18 cellular contexts compared by ENCODE assay signal in genomic region chr1:232655746-232656085, GRCh38.
"Had no signal": no experiment of that assay in that cellular context is flagged by ENCODE, and none has a peak within 500 bp of the region (broad histone marks: within the 10 kb centered on the region; RNA-seq: fewer than 3 reads in every experiment).

No MANE protein-coding gene starts in this region.

- H3K4me3 Mint-ChIP-seq: activated T-cell treated with anti-CD3 and anti-CD28 coated beads, Interleukin-2, amount 50 U/mL, for 72 hours; mesothelial cell of epicardium; natural killer cell treated with Interleukin-12 subunit alpha and Interleukin-12 subunit beta and Interleukin-15 and Interleukin-18, amount 100 ng/mL, for 72 hours; stimulated activated memory B cell treated with anti-CD40 and anti-IgM and Interleukin-4, amounts not matched to agents 10 μg/mL and 1 μg/mL and 100 μg/mL, for 72 hours had no signal

- H3K36me3 Mint-ChIP-seq: activated naive CD4-positive, alpha-beta T cell treated with anti-CD3 and anti-CD28 coated beads, Interleukin-2, amount 50 U/mL, for 72 hours; mesothelial cell of epicardium; natural killer cell treated with Interleukin-12 subunit alpha and Interleukin-12 subunit beta and Interleukin-15 and Interleukin-18, amount 100 ng/mL, for 72 hours; stimulated activated memory B cell treated with anti-CD40 and anti-IgM and Interleukin-4, amounts not matched to agents 10 μg/mL and 1 μg/mL and 100 μg/mL, for 72 hours had no signal

- H3K4me1 Mint-ChIP-seq: stimulated activated memory B cell treated with anti-CD40 and anti-IgM and Interleukin-4, amounts not matched to agents 10 μg/mL and 1 μg/mL and 100 μg/mL, for 72 hours had no signal

- H3K79me2 ChIP-seq: parathyroid adenoma had no signal

- H3K27ac Mint-ChIP-seq: activated naive CD4-positive, alpha-beta T cell treated with anti-CD3 and anti-CD28 coated beads, Interleukin-2, amount 50 U/mL, for 72 hours; activated T-cell treated with anti-CD3 and anti-CD28 coated beads, Interleukin-2, amount 50 U/mL, for 72 hours; mesothelial cell of epicardium; natural killer cell treated with Interleukin-12 subunit alpha and Interleukin-12 subunit beta and Interleukin-15 and Interleukin-18, amount 100 ng/mL, for 72 hours; stimulated activated memory B cell treated with anti-CD40 and anti-IgM and Interleukin-4, amounts not matched to agents 10 μg/mL and 1 μg/mL and 100 μg/mL, for 72 hours had no signal

- H2AFZ ChIP-seq: parathyroid adenoma had no signal

- H3K27me3 ChIP-seq: adrenal gland, left lung, uterus had no signal

- DNase-seq: activated CD4-positive, alpha-beta T cell treated with anti-CD3 and anti-CD28 coated beads for 1 hour; activated gamma-delta T cell; activated T-cell treated with anti-CD3 and anti-CD28 coated beads, Interleukin-2, amount 50 U/mL, for 72 hours; adrenal gland; effector CD4-positive, alpha-beta T cell; left lung; stimulated activated CD4-positive, alpha-beta T cell treated with anti-CD3 and anti-CD28 coated beads, Interleukin-4, amount 100 ng/mL, for 4 hours; tibial artery; uterus; WERI-Rb-1 had no signal

- H3K36me3 ChIP-seq: adrenal gland, left lung, tibial artery, uterus, WERI-Rb-1 had no signal

- H3K9me3 Mint-ChIP-seq: activated naive CD4-positive, alpha-beta T cell treated with anti-CD3 and anti-CD28 coated beads, Interleukin-2, amount 50 U/mL, for 72 hours; activated T-cell treated with anti-CD3 and anti-CD28 coated beads, Interleukin-2, amount 50 U/mL, for 72 hours; mesothelial cell of epicardium; natural killer cell treated with Interleukin-12 subunit alpha and Interleukin-12 subunit beta and Interleukin-15 and Interleukin-18, amount 100 ng/mL, for 72 hours; stimulated activated memory B cell treated with anti-CD40 and anti-IgM and Interleukin-4, amounts not matched to agents 10 μg/mL and 1 μg/mL and 100 μg/mL, for 72 hours had no signal

- H3K9ac ChIP-seq: parathyroid adenoma had no signal

- H3K9me3 ChIP-seq: adrenal gland, left lung, tibial artery, uterus had no signal

- H3K27ac ChIP-seq: adrenal gland, left lung, parathyroid adenoma, tibial artery, uterus, WERI-Rb-1 had no signal

- ATAC-seq: activated naive CD4-positive, alpha-beta T cell treated with anti-CD3 and anti-CD28 coated beads, Interleukin-2, amount 50 U/mL, for 72 hours; activated T-cell treated with anti-CD3 and anti-CD28 coated beads, Interleukin-2, amount 50 U/mL, for 72 hours; left lung; sciatic nerve had no signal

- H3K4me3 ChIP-seq: adrenal gland, left lung, tibial artery, uterus had no signal

- FAIRE-seq: bronchial epithelial cell, frontal cortex had no signal

- H3K4me1 ChIP-seq: adrenal gland, left lung, parathyroid adenoma, tibial artery, uterus had no signal
